In the genomic region with DNA sequence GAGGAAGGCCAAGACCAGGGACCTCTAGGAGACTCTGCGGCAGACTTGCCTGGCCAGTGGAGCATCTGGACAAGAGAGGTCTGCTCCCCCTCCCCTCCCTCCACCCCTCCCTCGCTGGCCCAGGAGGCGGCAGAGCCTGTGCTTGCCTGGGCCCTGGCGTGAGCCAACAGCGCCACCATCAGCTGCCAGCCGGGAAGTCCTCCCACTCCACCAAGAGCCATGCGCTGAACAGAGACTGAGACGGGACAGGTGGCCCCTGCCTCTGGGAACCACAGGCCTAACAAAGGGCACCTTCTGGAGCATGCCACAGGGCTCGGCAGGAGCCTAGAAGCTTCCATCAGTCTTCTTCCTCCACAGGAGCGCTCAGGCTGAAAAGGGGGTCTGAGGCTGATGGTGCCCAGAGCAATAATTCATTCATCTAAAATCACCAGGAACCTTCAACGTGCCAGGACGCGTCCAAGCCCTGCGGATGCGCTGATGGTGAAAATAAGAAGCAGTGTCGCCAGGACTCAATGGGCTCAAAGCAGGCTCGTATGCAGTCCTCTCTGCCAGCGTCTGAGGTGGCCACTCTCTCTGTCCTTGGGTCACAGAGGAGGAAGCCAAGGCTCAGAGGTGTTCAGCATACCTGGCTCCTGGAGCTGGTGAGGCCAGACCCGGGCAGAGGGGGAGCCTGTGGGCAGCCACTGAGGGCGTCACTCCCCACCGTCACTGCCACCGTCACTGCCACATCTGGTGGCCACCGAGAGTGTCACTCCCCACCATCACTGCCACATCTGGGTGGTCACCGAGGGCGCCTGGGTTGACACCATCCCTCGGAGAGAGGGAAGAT, we compare ENCODE assay signal across 1 cellular context.
TF ChIP-seq lines count a peak whose summit lies in the region.

No MANE protein-coding gene starts in this region.

TF ChIP-seq in GM23338, 12 proteins besides CTCF, POLR2A, EP300 and RAD21:
- TF ChIP-seq, protein P1, sequence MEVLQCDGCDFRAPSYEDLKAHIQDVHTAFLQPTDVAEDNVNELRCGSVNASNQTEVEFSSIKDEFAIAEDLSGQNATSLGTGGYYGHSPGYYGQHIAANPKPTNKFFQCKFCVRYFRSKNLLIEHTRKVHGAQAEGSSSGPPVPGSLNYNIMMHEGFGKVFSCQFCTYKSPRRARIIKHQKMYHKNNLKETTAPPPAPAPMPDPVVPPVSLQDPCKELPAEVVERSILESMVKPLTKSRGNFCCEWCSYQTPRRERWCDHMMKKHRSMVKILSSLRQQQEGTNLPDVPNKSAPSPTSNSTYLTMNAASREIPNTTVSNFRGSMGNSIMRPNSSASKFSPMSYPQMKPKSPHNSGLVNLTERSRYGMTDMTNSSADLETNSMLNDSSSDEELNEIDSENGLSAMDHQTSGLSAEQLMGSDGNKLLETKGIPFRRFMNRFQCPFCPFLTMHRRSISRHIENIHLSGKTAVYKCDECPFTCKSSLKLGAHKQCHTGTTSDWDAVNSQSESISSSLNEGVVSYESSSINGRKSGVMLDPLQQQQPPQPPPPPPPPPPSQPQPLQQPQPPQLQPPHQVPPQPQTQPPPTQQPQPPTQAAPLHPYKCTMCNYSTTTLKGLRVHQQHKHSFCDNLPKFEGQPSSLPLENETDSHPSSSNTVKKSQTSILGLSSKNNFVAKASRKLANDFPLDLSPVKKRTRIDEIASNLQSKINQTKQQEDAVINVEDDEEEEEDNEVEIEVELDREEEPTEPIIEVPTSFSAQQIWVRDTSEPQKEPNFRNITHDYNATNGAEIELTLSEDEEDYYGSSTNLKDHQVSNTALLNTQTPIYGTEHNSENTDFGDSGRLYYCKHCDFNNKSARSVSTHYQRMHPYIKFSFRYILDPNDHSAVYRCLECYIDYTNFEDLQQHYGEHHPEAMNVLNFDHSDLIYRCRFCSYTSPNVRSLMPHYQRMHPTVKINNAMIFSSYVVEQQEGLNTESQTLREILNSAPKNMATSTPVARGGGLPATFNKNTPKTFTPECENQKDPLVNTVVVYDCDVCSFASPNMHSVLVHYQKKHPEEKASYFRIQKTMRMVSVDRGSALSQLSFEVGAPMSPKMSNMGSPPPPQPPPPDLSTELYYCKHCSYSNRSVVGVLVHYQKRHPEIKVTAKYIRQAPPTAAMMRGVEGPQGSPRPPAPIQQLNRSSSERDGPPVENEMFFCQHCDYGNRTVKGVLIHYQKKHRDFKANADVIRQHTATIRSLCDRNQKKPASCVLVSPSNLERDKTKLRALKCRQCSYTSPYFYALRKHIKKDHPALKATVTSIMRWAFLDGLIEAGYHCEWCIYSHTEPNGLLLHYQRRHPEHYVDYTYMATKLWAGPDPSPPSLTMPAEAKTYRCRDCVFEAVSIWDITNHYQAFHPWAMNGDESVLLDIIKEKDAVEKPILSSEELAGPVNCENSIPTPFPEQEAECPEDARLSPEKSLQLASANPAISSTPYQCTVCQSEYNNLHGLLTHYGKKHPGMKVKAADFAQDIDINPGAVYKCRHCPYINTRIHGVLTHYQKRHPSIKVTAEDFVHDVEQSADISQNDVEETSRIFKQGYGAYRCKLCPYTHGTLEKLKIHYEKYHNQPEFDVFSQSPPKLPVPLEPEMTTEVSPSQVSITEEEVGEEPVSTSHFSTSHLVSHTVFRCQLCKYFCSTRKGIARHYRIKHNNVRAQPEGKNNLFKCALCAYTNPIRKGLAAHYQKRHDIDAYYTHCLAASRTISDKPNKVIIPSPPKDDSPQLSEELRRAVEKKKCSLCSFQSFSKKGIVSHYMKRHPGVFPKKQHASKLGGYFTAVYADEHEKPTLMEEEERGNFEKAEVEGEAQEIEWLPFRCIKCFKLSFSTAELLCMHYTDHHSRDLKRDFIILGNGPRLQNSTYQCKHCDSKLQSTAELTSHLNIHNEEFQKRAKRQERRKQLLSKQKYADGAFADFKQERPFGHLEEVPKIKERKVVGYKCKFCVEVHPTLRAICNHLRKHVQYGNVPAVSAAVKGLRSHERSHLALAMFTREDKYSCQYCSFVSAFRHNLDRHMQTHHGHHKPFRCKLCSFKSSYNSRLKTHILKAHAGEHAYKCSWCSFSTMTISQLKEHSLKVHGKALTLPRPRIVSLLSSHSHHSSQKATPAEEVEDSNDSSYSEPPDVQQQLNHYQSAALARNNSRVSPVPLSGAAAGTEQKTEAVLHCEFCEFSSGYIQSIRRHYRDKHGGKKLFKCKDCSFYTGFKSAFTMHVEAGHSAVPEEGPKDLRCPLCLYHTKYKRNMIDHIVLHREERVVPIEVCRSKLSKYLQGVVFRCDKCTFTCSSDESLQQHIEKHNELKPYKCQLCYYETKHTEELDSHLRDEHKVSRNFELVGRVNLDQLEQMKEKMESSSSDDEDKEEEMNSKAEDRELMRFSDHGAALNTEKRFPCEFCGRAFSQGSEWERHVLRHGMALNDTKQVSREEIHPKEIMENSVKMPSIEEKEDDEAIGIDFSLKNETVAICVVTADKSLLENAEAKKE (CRISPR knock-in tag; IDR thresholded peaks at IDR 0.05), result 0 out of 2 replicates have a peak, but pooled peaks have one; percentile 4
- no peak for TF ChIP-seq NANOG (IDR thresholded peaks at IDR 0.05; ENCODE audit: borderline replicate concordance)
TF ChIP-seq in GM23338: peak in this region for 1.
